8 cellular contexts compared by ENCODE assay signal in genomic region chr17:39653662-39654331, GRCh38. TPM values are rescaled to one million over a fixed set of nuclear protein-coding genes. Genes with fewer than 3 reads are reported as not detected.
DNase-seq lines count a peak whose midpoint lies in the region; ATAC-seq, FAIRE-seq and TF ChIP-seq lines count a peak whose summit lies in the region.

No MANE protein-coding gene starts in this region.

- no peak overlapping the region for H3K9ac ChIP-seq in HCT116 (ENCODE audit: low read length)
- no peak overlapping the region for H3K9ac ChIP-seq in SU-DHL-6 (ENCODE audit: low read length)

- peak overlapping the region; percentile 79 for H3K27ac ChIP-seq in C4-2B
- H3K27ac ChIP-seq in HCT116 (ENCODE audit: low read depth, low read length), result no peak overlapping the region; the same call in 1 of the 2 replicates
- no peak overlapping the region for H3K27ac ChIP-seq in SU-DHL-6 (ENCODE audit: low read depth, low read length)
- H3K27ac ChIP-seq in small intestine (ENCODE audit: low read depth in 1 of 2, low read length in 1 of 2), result no peak overlapping the region

- POLR2A ChIA-PET in HCT116 (lab: Charles Lee), result no interaction called here
- POLR2A ChIA-PET in activated naive CD8-positive, alpha-beta T cell treated with anti-CD3 and anti-CD28 coated beads, Interleukin-2, amount 10 ng/mL, durations not matched to agents 7 days and 5 days (lab: Charles Lee), result interaction anchor here (0.5 to 1.3 kb wide), 6 partner anchors 10 to 90 kb away, joined by 3 to 11 read pairs (median 4); partner anchors contain the start of genes MIEN1 and STARD3

- H3F3A ChIP-seq in SU-DHL-6 (ENCODE audit: insufficient read depth), result no peaks in the 10 kb centered on the region

- WGBS in small intestine, 3 donors, result 50 to 63% (median 50%) methylated on average over 14 of the region's 14 CpGs

- intact Hi-C loops in HCT116 (cut with micrococcal nuclease) (no loop called here), left ventricle myocardium superior (cut with micrococcal nuclease) (no loop called here)

- no TSS peak for BruUV-seq in HCT116 (replicated peaks; lab: Mats Ljungman, UMichigan)

- RAD21 ChIA-PET in HCT116 (lab: Charles Lee; ENCODE audit: low non-redundant PET in 1 of 2, low total read pairs in 2 of 2, uncharacterized antibody in 2 of 2, unreplicated experiment in 2 of 2), result interaction anchor here in 1 of 2 experiments (0.5 to 1.0 kb wide), 2 partner anchors 32 to 108 kb away, joined by 3 to 5 read pairs; no protein-coding TSS in a partner anchor

- CTCF ChIA-PET in HCT116 (lab: Charles Lee), result interaction anchor here (0.7 to 3.6 kb wide), 25 partner anchors 9 to 447 kb away, joined by 3 to 30 read pairs (median 5); partner anchors contain the start of genes ERBB2 and STARD3

- no peaks in the 10 kb centered on the region for H4K20me1 ChIP-seq in HCT116 (ENCODE audit: insufficient read depth)
- H4K20me1 ChIP-seq in SU-DHL-6 (ENCODE audit: low read depth, low read length), result no peaks in the 10 kb centered on the region

- no peaks in the 10 kb centered on the region for H3K27me3 ChIP-seq in HCT116 (ENCODE audit: insufficient read depth, low read length)
- no peaks in the 10 kb centered on the region for H3K27me3 ChIP-seq in SU-DHL-6 (ENCODE audit: low read length)
- no peaks in the 10 kb centered on the region for H3K27me3 ChIP-seq in small intestine (ENCODE audit: control insufficient read depth in 2 of 2, insufficient read depth in 2 of 2, low read length in 2 of 2)

- H3K27ac Mint-ChIP-seq in activated naive CD8-positive, alpha-beta T cell treated with anti-CD3 and anti-CD28 coated beads, Interleukin-2, amount 10 ng/mL, durations not matched to agents 7 days and 5 days, result no peak overlapping the region

- H3K79me2 ChIP-seq in HCT116 (ENCODE audit: insufficient read depth, low read length) (no peaks in the 10 kb centered on the region), SU-DHL-6 (ENCODE audit: insufficient read depth, low read length) (no peaks in the 10 kb centered on the region)

- H3K27me3 Mint-ChIP-seq in activated naive CD8-positive, alpha-beta T cell treated with anti-CD3 and anti-CD28 coated beads, Interleukin-2, amount 10 ng/mL, durations not matched to agents 7 days and 5 days, result no peaks in the 10 kb centered on the region

- no peak for TF ChIP-seq POLR2A in HCT116 (IDR thresholded peaks at IDR 0.05; ENCODE audit: borderline replicate concordance, extremely low read depth, insufficient read depth, insufficient read length)

- ATAC-seq in HCT116 (peak; percentile 76), left ventricle myocardium superior (peak; percentile 58), HG03039 (IDR thresholded peaks at IDR 0.05; ENCODE audit: unreplicated experiment) (no peak), GM21723 (IDR thresholded peaks at IDR 0.05; ENCODE audit: unreplicated experiment) (no peak)
- peak; percentile 73 for ATAC-seq in activated naive CD8-positive, alpha-beta T cell treated with anti-CD3 and anti-CD28 coated beads, Interleukin-2, amount 10 ng/mL, durations not matched to agents 7 days and 5 days (ENCODE audit: low read depth)

- H3K4me2 ChIP-seq in HCT116 (ENCODE audit: low read length) (no peak overlapping the region), SU-DHL-6 (ENCODE audit: low read depth, low read length, poor library complexity, severe bottlenecking) (no peak overlapping the region)

- H2AFZ ChIP-seq in HCT116 (ENCODE audit: low read depth, low read length, poor library complexity, severe bottlenecking) (no peak overlapping the region), SU-DHL-6 (ENCODE audit: low read depth, low read length, severe bottlenecking) (no peak overlapping the region)

- DNase-seq in HCT116 (ENCODE audit: low read depth, low spot score) (no peak), left ventricle myocardium superior (peak; percentile 75), small intestine (peak; percentile 74)
- peak; percentile 82 for DNase-seq in activated naive CD8-positive, alpha-beta T cell treated with anti-CD3 and anti-CD28 coated beads, Interleukin-2, amount 10 ng/mL, durations not matched to agents 7 days and 5 days

- no peaks in the 10 kb centered on the region for H3K9me3 ChIP-seq in HCT116 (ENCODE audit: control insufficient read depth in 1 of 2, insufficient read depth in 1 of 2, low read depth in 1 of 2, low read length in 2 of 2)
- no peaks in the 10 kb centered on the region for H3K9me3 ChIP-seq in SU-DHL-6 (ENCODE audit: insufficient read depth, low read length)
- H3K9me3 ChIP-seq in small intestine (ENCODE audit: control insufficient read depth, low read depth), result no peaks in the 10 kb centered on the region

- H3K4me1 ChIP-seq in HCT116 (ENCODE audit: control insufficient read depth in 1 of 2, insufficient read depth in 2 of 2, low read length in 2 of 2), result peaks cover 13 to 52% of the 10 kb centered on the region in 2 experiments
- H3K4me1 ChIP-seq in small intestine (ENCODE audit: control insufficient read depth in 2 of 2, insufficient read depth in 1 of 2, low read depth in 1 of 2, low read length in 1 of 2), result peaks cover 2 to 4% of the 10 kb centered on the region in 2 donors

- H3K36me3 ChIP-seq in HCT116 (ENCODE audit: control insufficient read depth in 1 of 2, insufficient read depth in 2 of 2, low read length in 2 of 2), result no peaks in the 10 kb centered on the region; a peak in 1 of 4 replicates
- H3K36me3 ChIP-seq in SU-DHL-6 (ENCODE audit: low read length), result no peaks in the 10 kb centered on the region
- peaks cover 0 to 12% of the 10 kb centered on the region in 2 donors for H3K36me3 ChIP-seq in small intestine (ENCODE audit: control insufficient read depth in 2 of 2, insufficient read depth in 2 of 2, low read length in 2 of 2)

- FAIRE-seq in small intestine (lab: Jason Lieb, UNC), result no peak

- H3K4me3 ChIP-seq in HCT116 (replicated peaks in 1 of 2; ENCODE audit: low read depth in 1 of 2, low read length in 2 of 2), result no peak overlapping the region
- no peak overlapping the region for H3K4me3 ChIP-seq in SU-DHL-6 (ENCODE audit: insufficient read depth, low read length, poor library complexity, severe bottlenecking)
- no peak overlapping the region for H3K4me3 ChIP-seq in small intestine (ENCODE audit: low read depth in 1 of 2, low read length in 2 of 2)

- TF ChIP-seq RAD21 in HCT116 (IDR thresholded peaks at IDR 0.05; ENCODE audit: low read depth), result no peak; the same call in none of the 2 replicates

- H3K4me1 Mint-ChIP-seq in activated naive CD8-positive, alpha-beta T cell treated with anti-CD3 and anti-CD28 coated beads, Interleukin-2, amount 10 ng/mL, durations not matched to agents 7 days and 5 days, result peaks cover 23% of the 10 kb centered on the region

- peaks cover 5% of the 10 kb centered on the region for H3K36me3 Mint-ChIP-seq in activated naive CD8-positive, alpha-beta T cell treated with anti-CD3 and anti-CD28 coated beads, Interleukin-2, amount 10 ng/mL, durations not matched to agents 7 days and 5 days

- no peaks in the 10 kb centered on the region for H3K9me2 ChIP-seq in HCT116 (ENCODE audit: insufficient read depth)
- H3K9me2 ChIP-seq in SU-DHL-6 (replicated peaks; ENCODE audit: insufficient read depth, low read length), result no peaks in the 10 kb centered on the region

- peak; percentile 96 for TF ChIP-seq CTCF in C4-2B (conservative IDR thresholded peaks at IDR 0.05)
- TF ChIP-seq CTCF in HCT116 (IDR thresholded peaks at IDR 0.05 in 2 of 3, conservative IDR thresholded peaks at IDR 0.05 in 1 of 3; ENCODE audit: borderline replicate concordance in 1 of 3, insufficient read depth in 1 of 3, low read depth in 2 of 3, low read length in 2 of 3), result peak; percentile 70 to 99 (median 98); a peak in 5 of 6 replicates
- peak; percentile 96 for TF ChIP-seq CTCF in SU-DHL-6 (IDR thresholded peaks at IDR 0.05; ENCODE audit: insufficient read depth, low read length, poor library complexity, severe bottlenecking)

- no peak overlapping the region for H3K4me3 Mint-ChIP-seq in activated naive CD8-positive, alpha-beta T cell treated with anti-CD3 and anti-CD28 coated beads, Interleukin-2, amount 10 ng/mL, durations not matched to agents 7 days and 5 days

- H3K9me3 Mint-ChIP-seq in activated naive CD8-positive, alpha-beta T cell treated with anti-CD3 and anti-CD28 coated beads, Interleukin-2, amount 10 ng/mL, durations not matched to agents 7 days and 5 days, result no peaks in the 10 kb centered on the region

TF ChIP-seq in HCT116, 20 proteins besides CTCF, POLR2A, EP300 and RAD21 (continues in another document):
- TF ChIP-seq FOSL1 (IDR thresholded peaks at IDR 0.05; ENCODE audit: low read depth), result no peak

RNA-seq across cellular contexts. Expression of gene TCAP, which starts 11.4 kb away (rescaled TPM):
- 1.5 TPM for total RNA-seq in HCT116 (2021; ENCODE audit: unreplicated experiment)
- polyA plus RNA-seq in HCT116 (2012), result 0.77 and 1.0 TPM in 2 replicates
- 1 to 10 TPM; 2.7 to 3.2 TPM for total RNA-seq in activated naive CD8-positive, alpha-beta T cell treated with anti-CD3 and anti-CD28 coated beads, Interleukin-2, amount 10 ng/mL, durations not matched to agents 7 days and 5 days
- total RNA-seq in left ventricle myocardium superior, result 4,965 TPM
- 10 to 100 TPM in 1 of 3 donors, 1 to 10 TPM in 1, under 1 TPM in 1; 0.85 to 27.6 (median 5.4) TPM for polyA plus RNA-seq in small intestine

RNA-seq across cellular contexts. Expression of gene PNMT, which starts 14.5 kb away (rescaled TPM):
- not detected for total RNA-seq in HCT116 (2021; ENCODE audit: unreplicated experiment)
- 0.09 and 0.10 TPM in 2 replicates for polyA plus RNA-seq in HCT116 (2012)
- total RNA-seq in activated naive CD8-positive, alpha-beta T cell treated with anti-CD3 and anti-CD28 coated beads, Interleukin-2, amount 10 ng/mL, durations not matched to agents 7 days and 5 days, result not detected
- total RNA-seq in left ventricle myocardium superior, result 5.8 TPM
- 1 to 10 TPM; 3.4 to 7.8 (median 6.5) TPM for polyA plus RNA-seq in small intestine

RNA-seq across cellular contexts. Expression of gene STARD3, which starts 16.9 kb away (rescaled TPM):
- 73.9 TPM for total RNA-seq in HCT116 (2021; ENCODE audit: unreplicated experiment)
- polyA plus RNA-seq in HCT116 (2012), result 66.5 and 74.4 TPM in 2 replicates
- total RNA-seq in activated naive CD8-positive, alpha-beta T cell treated with anti-CD3 and anti-CD28 coated beads, Interleukin-2, amount 10 ng/mL, durations not matched to agents 7 days and 5 days, result 10 to 100 TPM; 96.3 to 96.5 TPM
- total RNA-seq in left ventricle myocardium superior, result 18.7 TPM
- 10 to 100 TPM; 56.0 to 80.2 (median 72.0) TPM for polyA plus RNA-seq in small intestine

RNA-seq across cellular contexts. Expression of gene PPP1R1B, which starts 27.0 kb away (rescaled TPM):
- 0.49 TPM for total RNA-seq in HCT116 (2021; ENCODE audit: unreplicated experiment)
- polyA plus RNA-seq in HCT116 (2012), result 0.40 and 0.56 TPM in 2 replicates
- not detected for total RNA-seq in activated naive CD8-positive, alpha-beta T cell treated with anti-CD3 and anti-CD28 coated beads, Interleukin-2, amount 10 ng/mL, durations not matched to agents 7 days and 5 days
- 0.55 TPM for total RNA-seq in left ventricle myocardium superior
- polyA plus RNA-seq in small intestine, result 100 to 1,000 TPM in 1 of 3 donors, 10 to 100 TPM in 2; 44.9 to 266 (median 46.7) TPM

RNA-seq across cellular contexts. Expression of gene PGAP3, which starts 34.1 kb away (rescaled TPM):
- total RNA-seq in HCT116 (2021; ENCODE audit: unreplicated experiment), result 15.2 TPM
- 8.2 and 8.7 TPM in 2 replicates for polyA plus RNA-seq in HCT116 (2012)
- 10 to 100 TPM; 18.3 to 23.9 TPM for total RNA-seq in activated naive CD8-positive, alpha-beta T cell treated with anti-CD3 and anti-CD28 coated beads, Interleukin-2, amount 10 ng/mL, durations not matched to agents 7 days and 5 days
- total RNA-seq in left ventricle myocardium superior, result 7.3 TPM
- polyA plus RNA-seq in small intestine, result 10 to 100 TPM; 20.6 to 35.5 (median 21.6) TPM

Comparison
In these comparisons a context has a peak if more than half of its experiments do, and no peak if none do; other contexts are left out.
1. ATAC-seq: peak in HCT116 (single experiment), activated naive CD8-positive, alpha-beta T cell treated with anti-CD3 and anti-CD28 coated beads, Interleukin-2, amount 10 ng/mL, durations not matched to agents 7 days and 5 days (single experiment) and left ventricle myocardium superior (single experiment); none in HG03039 (single experiment) and GM21723 (single experiment).
2. RNA of gene TCAP, which starts 11.4 kb away (total RNA-seq): 4,965 TPM in left ventricle myocardium superior (single experiment); 2.7 to 3.2 TPM in activated naive CD8-positive, alpha-beta T cell treated with anti-CD3 and anti-CD28 coated beads, Interleukin-2, amount 10 ng/mL, durations not matched to agents 7 days and 5 days and 1.5 TPM in HCT116 (single experiment); every median in the first group is over 1,000 times any median in the second.
3. Peak in every context shown above with its lines, with median percentiles within 50 percentile points of each other: CTCF ChIP-seq.